ENCODE assay signal across 18 cellular contexts in the genomic region with DNA sequence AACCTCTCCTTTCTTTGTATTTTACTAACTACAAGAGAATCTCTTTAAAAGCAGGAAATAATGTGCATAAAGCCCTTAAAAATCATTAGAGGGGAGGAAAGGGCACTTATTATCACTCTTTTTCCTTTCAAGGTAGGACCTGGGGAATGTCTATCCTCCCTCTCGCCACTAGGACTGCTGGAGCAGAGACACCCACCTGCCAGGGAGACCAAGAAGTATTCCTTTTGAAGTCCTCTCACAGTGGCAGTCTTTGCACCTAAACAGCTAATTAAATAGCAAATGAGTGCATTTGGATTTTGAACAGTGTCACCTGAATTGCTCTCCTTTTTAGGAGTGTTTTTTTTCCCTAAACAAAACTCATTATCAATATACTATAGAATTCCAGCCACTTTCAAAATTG.
DNase-seq lines count a peak whose midpoint lies in the region; ATAC-seq and TF ChIP-seq lines count a peak whose summit lies in the region.
"Had no signal": no experiment of that assay in that cellular context is flagged by ENCODE, and none has a peak within 500 bp of the region (broad histone marks: within the 10 kb centered on the region; RNA-seq: fewer than 3 reads in every experiment).

No MANE protein-coding gene starts in this region.

- H3K27me3 ChIP-seq in aorta (ENCODE audit: control insufficient read depth in 1 of 2, insufficient read depth in 2 of 2, low read length in 1 of 2) = no peaks in the 10 kb centered on the region
- H3K27me3 ChIP-seq: Peyer's patch, stomach had no signal

- H3K4me3 ChIP-seq in astrocyte of the spinal cord (ENCODE audit: low read depth, low read length) (no peak overlapping the region), aorta (ENCODE audit: low read length in 2 of 2) (no peak overlapping the region)
- H3K4me3 ChIP-seq: Peyer's patch, stomach had no signal

- ATAC-seq in aorta (ENCODE audit: low FRiP score) = no peak
- ATAC-seq: left colon had no signal

- no peak overlapping the region for H3K27ac Mint-ChIP-seq in neural crest cell (ENCODE audit: unreplicated experiment)
- H3K27ac Mint-ChIP-seq: activated B cell treated with CpG ODN at 0.5 μM for 24 hours; CD4-positive, CD25-positive, alpha-beta regulatory T cell had no signal

- H3K4me1 Mint-ChIP-seq in neural crest cell = no peaks in the 10 kb centered on the region
- H3K4me1 Mint-ChIP-seq: activated B cell treated with CpG ODN at 0.5 μM for 24 hours; CD4-positive, CD25-positive, alpha-beta regulatory T cell had no signal

- in situ Hi-C loops in astrocyte of the spinal cord (cut with HindIII; ENCODE audit: low sequenced_read_pairs) = no loop called here
- in situ Hi-C loops in GM13976 (cut with MboI; ENCODE audit: low sequenced_read_pairs, unreplicated experiment) = no loop called here

- no peak overlapping the region for H3K27ac ChIP-seq in aorta (ENCODE audit: low read depth in 1 of 2, low read length in 2 of 2)
- H3K27ac ChIP-seq: Peyer's patch, stomach had no signal

- H3K9me3 ChIP-seq in aorta (ENCODE audit: control insufficient read depth, low read length) = peaks cover 2% of the 10 kb centered on the region
- H3K9me3 ChIP-seq: Peyer's patch, stomach had no signal

- H3K27me3 Mint-ChIP-seq in neural crest cell (ENCODE audit: low read depth) = no peaks in the 10 kb centered on the region
- H3K27me3 Mint-ChIP-seq: activated B cell treated with CpG ODN at 0.5 μM for 24 hours; CD4-positive, CD25-positive, alpha-beta regulatory T cell had no signal

- no peaks in the 10 kb centered on the region for H3K9me3 Mint-ChIP-seq in neural crest cell
- H3K9me3 Mint-ChIP-seq: activated B cell treated with CpG ODN at 0.5 μM for 24 hours had no signal

- DNase-seq in NCI-H1105 treated with DMSO at 0.1 percent for 48 hours (lab: John Stamatoyannopoulos, UW) (peak; percentile 36), NCI-H1105 (lab: John Stamatoyannopoulos, UW) (no peak), HPDE6-E6E7 (ENCODE audit: extremely low spot score) (peak; percentile 2), astrocyte of the spinal cord (ENCODE audit: low read depth, low spot score) (no peak), neural crest cell (ENCODE audit: low read depth, low spot score) (no peak), aorta (no peak), 8988T (no peak), GM13976 (ENCODE audit: low spot score) (no peak)
- DNase-seq: activated B cell treated with CpG ODN at 0.5 μM for 24 hours; activated effector memory CD4-positive, alpha-beta T cell treated with Interleukin-2 at 50 U/mL for 16 hours; CD4-positive, CD25-positive, alpha-beta regulatory T cell; left colon; NCI-H1048; NCI-H345; Peyer's patch; stimulated activated CD4-positive, alpha-beta T cell treated with anti-CD3 and anti-CD28 coated beads, Interleukin-12 subunit alpha, Interleukin-12 subunit beta, amount 100 ng/mL, for 4 hours; stomach; T-helper 1 cell had no signal

- no peaks in the 10 kb centered on the region for H3K4me1 ChIP-seq in aorta (ENCODE audit: control insufficient read depth in 1 of 2, insufficient read depth in 2 of 2, low read length in 2 of 2)
- H3K4me1 ChIP-seq: Peyer's patch, stomach had no signal

- no peak overlapping the region for H3K4me3 Mint-ChIP-seq in neural crest cell
- H3K4me3 Mint-ChIP-seq: activated B cell treated with CpG ODN at 0.5 μM for 24 hours; CD4-positive, CD25-positive, alpha-beta regulatory T cell had no signal

- no peaks in the 10 kb centered on the region for H3K36me3 Mint-ChIP-seq in neural crest cell (ENCODE audit: low read depth)
- H3K36me3 Mint-ChIP-seq: CD4-positive, CD25-positive, alpha-beta regulatory T cell had no signal

- peak; percentile 25 for TF ChIP-seq CTCF in astrocyte of the spinal cord (IDR thresholded peaks at IDR 0.05; ENCODE audit: low read depth, low read length)
- peak; percentile 46 for TF ChIP-seq CTCF in neural crest cell (conservative IDR thresholded peaks at IDR 0.05)
- TF ChIP-seq CTCF in GM13976 (IDR thresholded peaks at IDR 0.05; ENCODE audit: borderline replicate concordance, control extremely low read depth, extremely low read depth, insufficient read depth, missing control alignments) = no peak

- WGBS in aorta, 2 donors = 56 to 67% methylated on average over 1 of the region's 1 CpG

- intact Hi-C loops in aorta (cut with DNase I) = no loop called here

- no peaks in the 10 kb centered on the region for H3K36me3 ChIP-seq in aorta (ENCODE audit: control insufficient read depth in 1 of 2, insufficient read depth in 2 of 2, low read length in 1 of 2)
- H3K36me3 ChIP-seq: Peyer's patch, stomach had no signal

Comparison
In these comparisons a context has a peak if more than half of its experiments do, and no peak if none do; other contexts are left out.
1. DNase-seq: peak in NCI-H1105 treated with DMSO at 0.1 percent for 48 hours (single experiment) and HPDE6-E6E7 (single experiment); none in NCI-H1105 (single experiment), astrocyte of the spinal cord (single experiment), neural crest cell (single experiment), aorta (0 of 2), 8988T (single experiment) and GM13976 (single experiment).